23 cellular contexts compared by ENCODE assay signal in the genomic region with DNA sequence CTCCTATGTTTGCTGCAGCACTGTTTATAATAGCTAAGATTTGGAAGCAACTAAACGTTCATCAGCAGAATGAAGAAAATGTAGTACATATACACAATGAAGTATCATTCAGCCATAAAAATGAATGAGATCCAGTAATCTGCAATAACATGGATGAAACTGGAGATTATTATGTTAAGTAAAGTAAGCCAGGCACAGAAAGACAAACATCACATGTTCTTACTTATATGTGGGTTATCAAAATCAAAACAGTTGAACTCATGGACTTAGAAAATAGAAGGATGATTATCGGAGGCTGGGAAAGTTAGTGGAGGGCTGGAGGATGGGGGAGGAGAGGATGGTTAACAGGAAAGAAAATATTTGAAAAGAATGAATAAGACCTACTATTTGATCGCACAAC.
DNase-seq lines count a peak whose midpoint lies in the region; ATAC-seq, FAIRE-seq and TF ChIP-seq lines count a peak whose summit lies in the region.
"Had no signal": no experiment of that assay in that cellular context is flagged by ENCODE, and none has a peak within 500 bp of the region (broad histone marks: within the 10 kb centered on the region; RNA-seq: fewer than 3 reads in every experiment).

No MANE protein-coding gene starts in this region.

- no peak overlapping the region for H3K9ac ChIP-seq in HepG2 (ENCODE audit: insufficient read depth, low read depth, low read length)

- TF ChIP-seq CTCF in HEK293 (tag by site-specific recombination; IDR thresholded peaks at IDR 0.05) (no peak), chondrocyte (IDR thresholded peaks at IDR 0.05) (no peak), mucosa of descending colon (IDR thresholded peaks at IDR 0.05) (no peak), HepG2 (CRISPR knock-in tag; IDR thresholded peaks at IDR 0.05) (no peak)

- CTCF ChIA-PET in HEK293 (lab: Yijun Ruan, JAX) (no interaction called here), HepG2 (lab: Yijun Ruan, JAX; ENCODE audit: low intra/inter-chr PET ratio, low total read pairs) (no interaction called here)

- in situ Hi-C loops in HepG2 (cut with HindIII; ENCODE audit: extremely low pct_ligation_motif_present, low pct_unique_long_range_greater_than_20kb): no loop called here

- H3K27me3 Mint-ChIP-seq in chondrocyte (ENCODE audit: low read depth): no peaks in the 10 kb centered on the region
- H3K27me3 Mint-ChIP-seq: CD4-positive, CD25-positive, alpha-beta regulatory T cell had no signal

- peaks cover 3% of the 10 kb centered on the region for H3K36me3 Mint-ChIP-seq in chondrocyte (ENCODE audit: low read depth)
- H3K36me3 Mint-ChIP-seq: CD4-positive, CD25-positive, alpha-beta regulatory T cell had no signal

- TF ChIP-seq RAD21 in HepG2 (CRISPR knock-in tag; IDR thresholded peaks at IDR 0.05): no peak

- intact Hi-C loops in mucosa of descending colon (cut with DNase I, micrococcal nuclease): no loop called here
- intact Hi-C loops in HepG2 (cut with micrococcal nuclease; ENCODE audit: unreplicated experiment): no loop called here

- no peaks in the 10 kb centered on the region for H4K20me1 ChIP-seq in HepG2 (ENCODE audit: insufficient read depth, low read length)

- H3K79me2 ChIP-seq in HepG2 (ENCODE audit: insufficient read depth, low read length): no peaks in the 10 kb centered on the region

- H3K27ac ChIP-seq in HEK293 (ENCODE audit: extremely low read depth, low read depth, low read length) (peak overlapping the region; percentile 20), substantia nigra (ENCODE audit: low read depth, low read length, poor library complexity, severe bottlenecking) (no peak overlapping the region), HepG2 (ENCODE audit: extremely low read length, insufficient read depth, low read length) (no peak overlapping the region)
- H3K27ac ChIP-seq: RWPE1, SK-N-MC had no signal

- no peaks in the 10 kb centered on the region for H3K36me3 ChIP-seq in HEK293 (ENCODE audit: control insufficient read depth in 2 of 2, insufficient read depth in 1 of 2, low read length in 2 of 2)
- no peaks in the 10 kb centered on the region for H3K36me3 ChIP-seq in mucosa of descending colon (ENCODE audit: low read depth)
- no peaks in the 10 kb centered on the region for H3K36me3 ChIP-seq in HepG2 (replicated peaks in 1 of 2; ENCODE audit: control insufficient read depth in 1 of 2, insufficient read depth in 2 of 2, low read length in 2 of 2)

- H3K4me2 ChIP-seq in HepG2 (ENCODE audit: low read depth, low read length): no peak overlapping the region

- ATAC-seq in mucosa of descending colon: peak; percentile 4
- ATAC-seq in HepG2: no peak
- ATAC-seq: HCT116 had no signal

- TF ChIP-seq EP300 in HepG2 (IDR thresholded peaks at IDR 0.05; ENCODE audit: low read depth in 2 of 2, low read length in 2 of 2) (no peak), HepG2 (CRISPR knock-in tag; IDR thresholded peaks at IDR 0.05; ENCODE audit: borderline replicate concordance) (no peak)

- peaks cover 28% of the 10 kb centered on the region for H3K9me3 Mint-ChIP-seq in chondrocyte (ENCODE audit: low read depth)

- H3K4me1 Mint-ChIP-seq in chondrocyte (ENCODE audit: low read depth): peaks cover 24% of the 10 kb centered on the region
- H3K4me1 Mint-ChIP-seq: CD4-positive, CD25-positive, alpha-beta regulatory T cell had no signal

- WGBS in HepG2 (ENCODE audit: low lambda C conversion rate): under 1% methylated on average over 3 of the region's 3 CpGs

- FAIRE-seq in HepG2 (lab: Jason Lieb, UNC): no peak
- FAIRE-seq: H1 had no signal

- TF ChIP-seq POLR2A in HepG2 (IDR thresholded peaks at IDR 0.05; ENCODE audit: insufficient read depth in 1 of 2, low read depth in 2 of 2, low read length in 2 of 2): no peak

- H3K4me3 Mint-ChIP-seq in chondrocyte (ENCODE audit: unreplicated experiment): peak overlapping the region; percentile 1
- H3K4me3 Mint-ChIP-seq: CD4-positive, CD25-positive, alpha-beta regulatory T cell had no signal

- H3K4me3 ChIP-seq in HEK293 (ENCODE audit: low read depth, low read length) (no peak overlapping the region), mucosa of descending colon (no peak overlapping the region), HepG2 (replicated peaks in 1 of 3; ENCODE audit: insufficient read depth in 1 of 3, low read depth in 2 of 3, low read length in 3 of 3) (no peak overlapping the region)
- H3K4me3 ChIP-seq: SK-N-MC had no signal

- H3K9me3 ChIP-seq in HEK293 (ENCODE audit: control insufficient read depth, insufficient read depth, low read depth, low read length) (no peaks in the 10 kb centered on the region), mucosa of descending colon (no peaks in the 10 kb centered on the region), HepG2 (ENCODE audit: low read length) (no peaks in the 10 kb centered on the region)

- H2AFZ ChIP-seq in HepG2 (ENCODE audit: low read length): no peak overlapping the region

- POLR2A ChIA-PET in HEK293 (lab: Yijun Ruan, JAX): no interaction called here
- POLR2A ChIA-PET in HepG2 (lab: Yijun Ruan, JAX): no interaction called here

- H3K4me1 ChIP-seq in HEK293 (ENCODE audit: control insufficient read depth, insufficient read depth, low read length) (peaks cover 19% of the 10 kb centered on the region), mucosa of descending colon (ENCODE audit: low read depth) (no peaks in the 10 kb centered on the region), HepG2 (ENCODE audit: insufficient read depth, low read length) (no peaks in the 10 kb centered on the region)

- no TSS peak for BruUV-seq in HepG2 (replicated peaks; lab: Mats Ljungman, UMichigan)

- peak; percentile 55 for DNase-seq in NCI-H748 (lab: John Stamatoyannopoulos, UW; ENCODE audit: unreplicated experiment)
- no peak for DNase-seq in chondrocyte (ENCODE audit: low spot score)
- peak in 1 of 3 donors; percentile 9 for DNase-seq in mucosa of descending colon
- DNase-seq in middle frontal gyrus (ENCODE audit: extremely low spot score, low spot score): no peak
- DNase-seq in substantia nigra (lab: John Stamatoyannopoulos, UW): no peak
- no peak for DNase-seq in NCI-H1105 treated with DMSO at 0.1 percent for 48 hours (lab: John Stamatoyannopoulos, UW)
- no peak for DNase-seq in HepG2 (ENCODE audit: low spot score)
- DNase-seq: CD4-positive, CD25-positive, alpha-beta regulatory T cell; COR-L47; DMS153; GDM1; MM.1S; NCI-H1048; NCI-H1436; NCI-H1930; NCI-H526; SHP77 treated with DMSO at 0.1 percent for 48 hours; SW 1271 had no signal

- H3K27me3 ChIP-seq in HepG2 (ENCODE audit: control insufficient read depth in 1 of 2, insufficient read depth in 2 of 2, low read length in 2 of 2): no peaks in the 10 kb centered on the region

- peak overlapping the region; percentile 29 for H3K27ac Mint-ChIP-seq in chondrocyte (ENCODE audit: unreplicated experiment)
- H3K27ac Mint-ChIP-seq: CD4-positive, CD25-positive, alpha-beta regulatory T cell had no signal

TF ChIP-seq in HEK293, 187 proteins besides CTCF, POLR2A, EP300 and RAD21 (continues in another document):
- no peak for TF ChIP-seq ZNF501 (tag by site-specific recombination; IDR thresholded peaks at IDR 0.05)
- no peak for TF ChIP-seq ZNF366 (tag by site-specific recombination; conservative IDR thresholded peaks at IDR 0.05)
- TF ChIP-seq IKZF3 (tag by site-specific recombination; IDR thresholded peaks at IDR 0.05): no peak
- TF ChIP-seq KLF16 (tag by site-specific recombination; IDR thresholded peaks at IDR 0.05): no peak
- TF ChIP-seq, protein P1, sequence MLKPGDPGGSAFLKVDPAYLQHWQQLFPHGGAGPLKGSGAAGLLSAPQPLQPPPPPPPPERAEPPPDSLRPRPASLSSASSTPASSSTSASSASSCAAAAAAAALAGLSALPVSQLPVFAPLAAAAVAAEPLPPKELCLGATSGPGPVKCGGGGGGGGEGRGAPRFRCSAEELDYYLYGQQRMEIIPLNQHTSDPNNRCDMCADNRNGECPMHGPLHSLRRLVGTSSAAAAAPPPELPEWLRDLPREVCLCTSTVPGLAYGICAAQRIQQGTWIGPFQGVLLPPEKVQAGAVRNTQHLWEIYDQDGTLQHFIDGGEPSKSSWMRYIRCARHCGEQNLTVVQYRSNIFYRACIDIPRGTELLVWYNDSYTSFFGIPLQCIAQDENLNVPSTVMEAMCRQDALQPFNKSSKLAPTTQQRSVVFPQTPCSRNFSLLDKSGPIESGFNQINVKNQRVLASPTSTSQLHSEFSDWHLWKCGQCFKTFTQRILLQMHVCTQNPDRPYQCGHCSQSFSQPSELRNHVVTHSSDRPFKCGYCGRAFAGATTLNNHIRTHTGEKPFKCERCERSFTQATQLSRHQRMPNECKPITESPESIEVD (tag by site-specific recombination; IDR thresholded peaks at IDR 0.05): peak; percentile 71

TF ChIP-seq in HepG2, 621 proteins besides CTCF, POLR2A, EP300 and RAD21:
- TF ChIP-seq ERF (CRISPR knock-in tag; IDR thresholded peaks at IDR 0.05) (no peak), ZNF235 (CRISPR knock-in tag; IDR thresholded peaks at IDR 0.05; ENCODE audit: borderline replicate concordance) (no peak), HMGA1 (CRISPR knock-in tag; conservative IDR thresholded peaks at IDR 0.05) (no peak), ZNF34 (CRISPR knock-in tag; IDR thresholded peaks at IDR 0.05; ENCODE audit: borderline replicate concordance) (no peak), ZNF451 (CRISPR knock-in tag; IDR thresholded peaks at IDR 0.05) (no peak), RFXANK (CRISPR knock-in tag; IDR thresholded peaks at IDR 0.05) (no peak), AGO1 (IDR thresholded peaks at IDR 0.05; ENCODE audit: low read depth, low read length, poor library complexity, severe bottlenecking) (no peak), NKX3-1 (CRISPR knock-in tag; IDR thresholded peaks at IDR 0.05) (no peak), ZNF883 (CRISPR knock-in tag; IDR thresholded peaks at IDR 0.05; ENCODE audit: not compliant biosample characterization) (no peak)
- TF ChIP-seq, protein P2, sequence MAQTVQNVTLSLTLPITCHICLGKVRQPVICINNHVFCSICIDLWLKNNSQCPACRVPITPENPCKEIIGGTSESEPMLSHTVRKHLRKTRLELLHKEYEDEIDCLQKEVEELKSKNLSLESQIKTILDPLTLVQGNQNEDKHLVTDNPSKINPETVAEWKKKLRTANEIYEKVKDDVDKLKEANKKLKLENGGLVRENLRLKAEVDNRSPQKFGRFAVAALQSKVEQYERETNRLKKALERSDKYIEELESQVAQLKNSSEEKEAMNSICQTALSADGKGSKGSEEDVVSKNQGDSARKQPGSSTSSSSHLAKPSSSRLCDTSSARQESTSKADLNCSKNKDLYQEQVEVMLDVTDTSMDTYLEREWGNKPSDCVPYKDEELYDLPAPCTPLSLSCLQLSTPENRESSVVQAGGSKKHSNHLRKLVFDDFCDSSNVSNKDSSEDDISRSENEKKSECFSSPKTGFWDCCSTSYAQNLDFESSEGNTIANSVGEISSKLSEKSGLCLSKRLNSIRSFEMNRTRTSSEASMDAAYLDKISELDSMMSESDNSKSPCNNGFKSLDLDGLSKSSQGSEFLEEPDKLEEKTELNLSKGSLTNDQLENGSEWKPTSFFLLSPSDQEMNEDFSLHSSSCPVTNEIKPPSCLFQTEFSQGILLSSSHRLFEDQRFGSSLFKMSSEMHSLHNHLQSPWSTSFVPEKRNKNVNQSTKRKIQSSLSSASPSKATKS (CRISPR knock-in tag; IDR thresholded peaks at IDR 0.05): no peak
